23 cellular contexts compared by ENCODE assay signal in genomic region chr9:68457803-68458202, GRCh38.
DNase-seq lines count a peak whose midpoint lies in the region; ATAC-seq and TF ChIP-seq lines count a peak whose summit lies in the region.
"Had no signal": no experiment of that assay in that cellular context is flagged by ENCODE, and none has a peak within 500 bp of the region (broad histone marks: within the 10 kb centered on the region; RNA-seq: fewer than 3 reads in every experiment).

No MANE protein-coding gene starts in this region.

- ATAC-seq in right cardiac atrium (no peak), GM18867 (IDR thresholded peaks at IDR 0.05; ENCODE audit: unreplicated experiment) (no peak)
- ATAC-seq: GM12878, HCT116 had no signal

- H3K4me3 ChIP-seq in left ventricle myocardium inferior (no peak overlapping the region), right cardiac atrium (ENCODE audit: low read length) (no peak overlapping the region), rectal smooth muscle tissue (ENCODE audit: low read length) (no peak overlapping the region), uterus (no peak overlapping the region)
- H3K4me3 ChIP-seq: GM12878 had no signal

- H3K27me3 ChIP-seq in left ventricle myocardium inferior (ENCODE audit: low read depth), result no peaks in the 10 kb centered on the region
- no peaks in the 10 kb centered on the region for H3K27me3 ChIP-seq in right cardiac atrium (ENCODE audit: control insufficient read depth, insufficient read depth)
- no peaks in the 10 kb centered on the region for H3K27me3 ChIP-seq in rectal smooth muscle tissue (ENCODE audit: control insufficient read depth, insufficient read depth, low read length)
- H3K27me3 ChIP-seq in uterus, result no peaks in the 10 kb centered on the region
- H3K27me3 ChIP-seq: BE2C had no signal

- no peak for TF ChIP-seq POLR2A in uterus (IDR thresholded peaks at IDR 0.05)

- peaks cover 75% of the 10 kb centered on the region for H3K4me1 ChIP-seq in left ventricle myocardium inferior
- peaks cover 4% of the 10 kb centered on the region for H3K4me1 ChIP-seq in right cardiac atrium (ENCODE audit: control insufficient read depth, insufficient read depth, low read length)
- peaks cover 55% of the 10 kb centered on the region for H3K4me1 ChIP-seq in rectal smooth muscle tissue (ENCODE audit: control insufficient read depth, insufficient read depth, low read length)
- H3K4me1 ChIP-seq in uterus, result peaks cover 0 to 4% of the 10 kb centered on the region in 2 donors
- H3K4me1 ChIP-seq: BE2C had no signal

- TF ChIP-seq CTCF in left ventricle myocardium inferior (IDR thresholded peaks at IDR 0.05; ENCODE audit: borderline replicate concordance) (no peak), uterus (IDR thresholded peaks at IDR 0.05) (no peak), RWPE1 (conservative IDR thresholded peaks at IDR 0.05; ENCODE audit: low read depth) (no peak)

- H3K9me3 ChIP-seq in left ventricle myocardium inferior (replicated peaks), result no peaks in the 10 kb centered on the region
- no peaks in the 10 kb centered on the region for H3K9me3 ChIP-seq in right cardiac atrium (ENCODE audit: control insufficient read depth, low read length)
- no peaks in the 10 kb centered on the region for H3K9me3 ChIP-seq in uterus
- H3K9me3 ChIP-seq: BE2C had no signal

- H3K27ac ChIP-seq in left ventricle myocardium inferior (replicated peaks) (peak overlapping the region; percentile 34), right cardiac atrium (ENCODE audit: low read length) (no peak overlapping the region), rectal smooth muscle tissue (ENCODE audit: low read depth, low read length) (peak overlapping the region; percentile 55), uterus (peak overlapping the region; percentile 78 to 92), RWPE1 (no peak overlapping the region)

- 44% methylated on average over 1 of the region's 1 CpG for WGBS in right cardiac atrium

- H3K36me3 ChIP-seq in left ventricle myocardium inferior, result no peaks in the 10 kb centered on the region
- H3K36me3 ChIP-seq in rectal smooth muscle tissue (ENCODE audit: control insufficient read depth, insufficient read depth, low read length), result no peaks in the 10 kb centered on the region
- H3K36me3 ChIP-seq in uterus, result no peaks in the 10 kb centered on the region
- H3K36me3 ChIP-seq: BE2C had no signal

- POLR2A ChIA-PET in RWPE1 (lab: Yijun Ruan, JAX; ENCODE audit: low non-redundant PET), result no interaction called here

- CTCF ChIA-PET in RWPE1 (lab: Yijun Ruan, JAX), result interaction anchor here (0.6 kb wide), 1 partner anchor 41 kb away, joined by 4 read pairs; no protein-coding TSS in a partner anchor

- DNase-seq in left ventricle myocardium inferior (no peak), right cardiac atrium (no peak), islet precursor cell (peak; percentile 67), uterus (no peak), RWPE1 (ENCODE audit: low spot score) (no peak)
- DNase-seq in stimulated activated naive CD4-positive, alpha-beta T cell treated with Interleukin-2 at 50 U/mL for 16 hours (lab: John Stamatoyannopoulos, UW), result no peak
- DNase-seq: BE2C; CD4-positive, CD25-positive, alpha-beta regulatory T cell; COR-L47; DMS 273 treated with DMSO at 0.1 percent for 48 hours; GF-D8; GOT3; MM.1S; NCI-H1092; NCI-H1436 treated with DMSO at 0.1 percent for 48 hours; NCI-H2029; NCI-H2171 treated with DMSO at 0.1 percent for 48 hours; NCI-H446 treated with DMSO at 0.1 percent for 48 hours; SHP77 had no signal

- intact Hi-C loops in left ventricle myocardium inferior (cut with micrococcal nuclease) (no loop called here), right cardiac atrium (cut with DNase I) (no loop called here), uterus (cut with DNase I; ENCODE audit: low total_unique reads) (no loop called here)

- H3K9ac ChIP-seq in rectal smooth muscle tissue (ENCODE audit: low read length), result no peak overlapping the region

Comparison
In these comparisons a context has a peak if more than half of its experiments do, and no peak if none do; other contexts are left out.
1. H3K27ac ChIP-seq: peak in left ventricle myocardium inferior (single experiment), rectal smooth muscle tissue (single experiment) and uterus (2 of 2); none in right cardiac atrium (single experiment) and RWPE1 (single experiment).